18 cellular contexts compared by ENCODE assay signal in genomic region chr4:108884596-108884995, GRCh38.
"Had no signal": no experiment of that assay in that cellular context is flagged by ENCODE, and none has a peak within 500 bp of the region (broad histone marks: within the 10 kb centered on the region; RNA-seq: fewer than 3 reads in every experiment).

No MANE protein-coding gene starts in this region.

- ATAC-seq: activated CD8-positive, alpha-beta memory T cell treated with anti-CD3 and anti-CD28 coated beads, Interleukin-2, amount 10 ng/mL, durations not matched to agents 7 days and 5 days; activated T-cell treated with anti-CD3 and anti-CD28 coated beads, Interleukin-2, amount 50 U/mL, for 4 hours; naive thymus-derived CD8-positive, alpha-beta T cell; stimulated activated naive CD8-positive, alpha-beta T cell treated with anti-CD3 and anti-CD28 coated beads, Interleukin-15, Interleukin-2, amounts not matched to agents 100 U/mL and 50 U/mL, for 24 hours had no signal

- H3K36me3 ChIP-seq: sigmoid colon, suprapubic skin had no signal

- H3K4me3 ChIP-seq: coronary artery, sigmoid colon, suprapubic skin had no signal

- DNase-seq: activated CD4-positive, alpha-beta T cell treated with anti-CD3 and anti-CD28 coated beads for 1 hour; activated CD4-positive, alpha-beta T cell treated with anti-CD3 and anti-CD28 coated beads, Interleukin-2, amount 50 U/mL, for 48 hours; activated CD8-positive, alpha-beta memory T cell treated with anti-CD3 and anti-CD28 coated beads, Interleukin-2, amount 10 ng/mL, durations not matched to agents 7 days and 5 days; activated gamma-delta T cell; activated naive CD8-positive, alpha-beta T cell treated with anti-CD3 and anti-CD28 coated beads, Interleukin-2, amount 10 ng/mL, durations not matched to agents 7 days and 5 days; activated T-cell treated with anti-CD3 and anti-CD28 coated beads, Interleukin-2, amount 50 U/mL, for 4 hours; caudate nucleus; effector memory CD4-positive, alpha-beta T cell; hippocampal formation; naive thymus-derived CD8-positive, alpha-beta T cell; sigmoid colon; stimulated activated CD4-positive, alpha-beta T cell treated with anti-CD3 and anti-CD28 coated beads, Interleukin-4, amount 100 ng/mL, for 1 hour; stimulated activated CD8-positive, alpha-beta memory T cell treated with anti-CD3 and anti-CD28 coated beads, Interleukin-4, amount 100 ng/mL, for 48 hours; stimulated activated naive CD8-positive, alpha-beta T cell treated with anti-CD3 and anti-CD28 coated beads, Interleukin-15, Interleukin-2, amounts not matched to agents 100 U/mL and 50 U/mL, for 24 hours; T-helper 9 cell had no signal

- H3K27ac ChIP-seq: coronary artery, epithelial cell of prostate, sigmoid colon, suprapubic skin had no signal

- H3K4me1 ChIP-seq: sigmoid colon, suprapubic skin had no signal

- H3K9me3 ChIP-seq: sigmoid colon, suprapubic skin had no signal

- H3K27me3 ChIP-seq: sigmoid colon, suprapubic skin had no signal
